In genomic region chr2:216671081-216671411, GRCh38 we compare ENCODE assay signal across 21 cellular contexts. TPM values are rescaled to one million over a fixed set of nuclear protein-coding genes. Genes with fewer than 3 reads are reported as not detected.
DNase-seq lines count a peak whose midpoint lies in the region; ATAC-seq and TF ChIP-seq lines count a peak whose summit lies in the region.
"Had no signal": no experiment of that assay in that cellular context is flagged by ENCODE, and none has a peak within 500 bp of the region (broad histone marks: within the 10 kb centered on the region; RNA-seq: fewer than 3 reads in every experiment).

No MANE protein-coding gene starts in this region.

- H3K79me1 ChIP-seq in IMR-90 (ENCODE audit: low read depth in 1 of 2, low read length in 2 of 2) = 0 out of 4 replicates have a peak, but pooled peaks cover 0 to 5% of the 10 kb centered on the region in 2 experiments

- H3K36me3 Mint-ChIP-seq in nephron progenitor cell (ENCODE audit: low read depth) = peaks cover 32% of the 10 kb centered on the region
- H3K36me3 Mint-ChIP-seq: CD14-positive monocyte had no signal

- H3K18ac ChIP-seq in IMR-90 (ENCODE audit: low read depth, low read length) = no peak overlapping the region

- no peaks in the 10 kb centered on the region for H3K9me2 ChIP-seq in SK-N-SH

- dilution Hi-C loops in IMR-90 (cut with HindIII; ENCODE audit: low sequenced_read_pairs, unreplicated experiment) = loop anchor here (25.0 kb wide), 1 partner anchor 159 kb away; no protein-coding TSS in a partner anchor

- H3K27me3 Mint-ChIP-seq in nephron progenitor cell (ENCODE audit: low read depth, poor library complexity) = peaks cover 14% of the 10 kb centered on the region

- no peak overlapping the region for H4K91ac ChIP-seq in IMR-90 (ENCODE audit: insufficient read depth, low read depth, low read length)

- no peak overlapping the region for H2AK5ac ChIP-seq in IMR-90 (ENCODE audit: low read depth, low read length)

- BruUV-seq in IMR-90 (replicated peaks; lab: Mats Ljungman, UMichigan) = no TSS peak

- H3K4me2 ChIP-seq in IMR-90 (ENCODE audit: low read depth, low read length) (no peak overlapping the region), SK-N-SH (no peak overlapping the region)
- H3K4me2 ChIP-seq: A549 had no signal

- POLR2A ChIA-PET in AG04450 (lab: Yijun Ruan, JAX) = no interaction called here
- POLR2A ChIA-PET in IMR-90 (lab: Charles Lee; ENCODE audit: unreplicated experiment) = no interaction called here
- POLR2A ChIA-PET in SK-N-SH (lab: Yijun Ruan, JAX) = no interaction called here

- no peak overlapping the region for H3K4me3 Mint-ChIP-seq in nephron progenitor cell
- H3K4me3 Mint-ChIP-seq: CD14-positive monocyte, IgD-negative memory B cell had no signal

- peaks cover 3% of the 10 kb centered on the region for H3F3A ChIP-seq in SK-N-SH (replicated peaks; ENCODE audit: insufficient read depth)

- no peaks in the 10 kb centered on the region for H3K9me3 Mint-ChIP-seq in nephron progenitor cell
- H3K9me3 Mint-ChIP-seq: IgD-negative memory B cell had no signal

- WGBS in IMR-90 (ENCODE audit: extremely low coverage in 2 of 2, insufficient read length in 1 of 2), 2 experiments = 80% methylated on average over 8 of the region's 11 CpGs; no CpG with 5 or more reads in 1 of the 2 experiments
- 82% methylated on average over 4 of the region's 11 CpGs for WGBS in SK-N-SH (ENCODE audit: low lambda C conversion rate)

- intact Hi-C loops in IMR-90 (cut with micrococcal nuclease) (no loop called here), breast epithelium (cut with DNase I; ENCODE audit: low total_unique reads) (no loop called here)

- H2AK9ac ChIP-seq in IMR-90 (replicated peaks; ENCODE audit: low read depth, low read length, poor library complexity) = peak overlapping the region; percentile 58

- H3K27me3 ChIP-seq in AG04450 (ENCODE audit: control insufficient read depth, insufficient read depth, low read length) = no peaks in the 10 kb centered on the region
- no peaks in the 10 kb centered on the region for H3K27me3 ChIP-seq in IMR-90 (ENCODE audit: control insufficient read depth, insufficient read depth, low read length)
- H3K27me3 ChIP-seq in skeletal muscle tissue (ENCODE audit: control insufficient read depth in 3 of 3, insufficient read depth in 3 of 3, low read length in 3 of 3) = no peaks in the 10 kb centered on the region
- no peaks in the 10 kb centered on the region for H3K27me3 ChIP-seq in SK-N-SH (ENCODE audit: insufficient read depth)
- no peaks in the 10 kb centered on the region for H3K27me3 ChIP-seq in breast epithelium

- no peak overlapping the region for H2BK15ac ChIP-seq in IMR-90 (ENCODE audit: low read depth, low read length)

- no peak overlapping the region for H4K5ac ChIP-seq in IMR-90 (ENCODE audit: low read depth, low read length)

- H2BK120ac ChIP-seq in IMR-90 (ENCODE audit: low read depth, low read length) = no peak overlapping the region

- TF ChIP-seq POLR2A in IMR-90 (IDR thresholded peaks at IDR 0.05; ENCODE audit: low read depth, low read length) = no peak
- TF ChIP-seq POLR2A in breast epithelium (IDR thresholded peaks at IDR 0.05) = no peak

- in situ Hi-C loops in IMR-90 (cut with MboI; ENCODE audit: low sequenced_read_pairs) = no loop called here

- H2BK20ac ChIP-seq in IMR-90 (ENCODE audit: low read depth, low read length) = no peak overlapping the region

- no peak for TF ChIP-seq CTCF in AG04450 (IDR thresholded peaks at IDR 0.05; ENCODE audit: low read depth, low read length)
- TF ChIP-seq CTCF in IMR-90 (conservative IDR thresholded peaks at IDR 0.05; ENCODE audit: low read depth, low read length) = no peak
- no peak for TF ChIP-seq CTCF in nephron progenitor cell (IDR thresholded peaks at IDR 0.05)
- no peak for TF ChIP-seq CTCF in SK-N-SH (IDR thresholded peaks at IDR 0.05)
- no peak for TF ChIP-seq CTCF in breast epithelium (IDR thresholded peaks at IDR 0.05)

- H3K27ac ChIP-seq in AG04450 (ENCODE audit: low read depth, low read length) (peak overlapping the region; percentile 61), IMR-90 (ENCODE audit: insufficient read depth, low read length) (no peak overlapping the region), skeletal muscle tissue (ENCODE audit: low read depth, low read length) (peak overlapping the region; percentile 1), SK-N-SH (ENCODE audit: low read depth in 2 of 2, low read length in 1 of 2) (no peak overlapping the region), breast epithelium (no peak overlapping the region)
- H3K27ac ChIP-seq: A549 had no signal

- H2BK5ac ChIP-seq in IMR-90 (ENCODE audit: low read depth, low read length, poor library complexity, severe bottlenecking) = no peak overlapping the region

- peak; percentile 34 for ATAC-seq in IMR-90 (ENCODE audit: low read depth)
- ATAC-seq: A549 had no signal

- peak overlapping the region; percentile 70 for H3K27ac Mint-ChIP-seq in nephron progenitor cell
- H3K27ac Mint-ChIP-seq: IgD-negative memory B cell had no signal

- H4K20me1 ChIP-seq in IMR-90 (ENCODE audit: insufficient read depth, low read length) (peaks cover 61% of the 10 kb centered on the region), SK-N-SH (ENCODE audit: insufficient read depth) (no peaks in the 10 kb centered on the region)

- TF ChIP-seq EP300 in SK-N-SH (IDR thresholded peaks at IDR 0.05; ENCODE audit: borderline replicate concordance in 1 of 2, low read depth in 1 of 2, low read length in 1 of 2) = no peak

- 0 out of 2 replicates have a peak, but pooled peaks cover 4% of the 10 kb centered on the region for H3K9me1 ChIP-seq in IMR-90 (ENCODE audit: insufficient read depth, low read length)

- no peak overlapping the region for H3K14ac ChIP-seq in IMR-90 (replicated peaks; ENCODE audit: low read depth, low read length)

- CTCF ChIA-PET in AG04450 (lab: Charles Lee) = no interaction called here
- CTCF ChIA-PET in IMR-90 (lab: Yijun Ruan, JAX) = interaction anchor here (10.0 kb wide), 1 partner anchor 153 kb away, joined by 88 read pairs; no protein-coding TSS in a partner anchor
- CTCF ChIA-PET in SK-N-SH (lab: Yijun Ruan, JAX) = interaction anchor here (1.1 to 24.7 kb wide), 5 partner anchors 12 to 1085 kb away, joined by 4 to 614 read pairs (median 4); no protein-coding TSS in a partner anchor

- H4K8ac ChIP-seq in IMR-90 (ENCODE audit: low read depth in 2 of 2, low read length in 2 of 2) = no peak overlapping the region

- no peak for DNase-seq in AG04450 (ENCODE audit: low read depth, low spot score)
- peak; percentile 77 for DNase-seq in IMR-90
- no peak for DNase-seq in nephron progenitor cell
- DNase-seq in stimulated activated CD4-positive, alpha-beta T cell treated with anti-CD3 and anti-CD28 coated beads, Interleukin-4, amount 100 ng/mL, for 24 hours = no peak
- DNase-seq in SK-N-SH = no peak
- no peak for DNase-seq in amniotic stem cell (lab: John Stamatoyannopoulos, UW)
- no peak for DNase-seq in breast epithelium (ENCODE audit: low spot score in 2 of 2)
- DNase-seq: Caco-2, Kasumi-1, MM.1S, NCI-H1105, NCI-H187, NCI-H226, NCI-H526, SIG-M5 had no signal

- TF ChIP-seq RAD21 in IMR-90 (IDR thresholded peaks at IDR 0.05; ENCODE audit: low read length) (no peak), SK-N-SH (IDR thresholded peaks at IDR 0.05; ENCODE audit: low read length) (no peak)

- H3K23ac ChIP-seq in IMR-90 (ENCODE audit: low read depth, low read length) = no peak overlapping the region

- H3K56ac ChIP-seq in IMR-90 (ENCODE audit: extremely low read depth, insufficient read depth, low read length) = no peak overlapping the region

- no peaks in the 10 kb centered on the region for H3K4me1 ChIP-seq in IMR-90 (ENCODE audit: control insufficient read depth, insufficient read depth, low read length)
- H3K4me1 ChIP-seq in skeletal muscle tissue (ENCODE audit: control insufficient read depth in 3 of 3, insufficient read depth in 3 of 3, low read length in 3 of 3) = peaks cover 0 to 14% (median 1%) of the 10 kb centered on the region in 3 donors
- peaks cover 0 to 5% of the 10 kb centered on the region in 2 experiments; a peak in 2 of 4 replicates for H3K4me1 ChIP-seq in SK-N-SH (ENCODE audit: control insufficient read depth in 1 of 2, insufficient read depth in 2 of 2, low read depth in 1 of 2, low read length in 1 of 2)
- peaks cover 0 to 3% of the 10 kb centered on the region in 2 donors for H3K4me1 ChIP-seq in breast epithelium
- H3K4me1 ChIP-seq: A549, Caco-2, HAP-1 had no signal

- no peak overlapping the region for H3K4ac ChIP-seq in IMR-90 (ENCODE audit: low read depth, low read length)

- H3K4me3 ChIP-seq in AG04450 (ENCODE audit: low read depth, low read length) (no peak overlapping the region), IMR-90 (ENCODE audit: insufficient read depth, low read depth, low read length) (no peak overlapping the region), skeletal muscle tissue (ENCODE audit: low read length in 3 of 3) (no peak overlapping the region), SK-N-SH (ENCODE audit: low read depth in 2 of 2, low read length in 1 of 2) (no peak overlapping the region), breast epithelium (no peak overlapping the region)
- H3K4me3 ChIP-seq: A549, HAP-1 had no signal

- H3K9me3 ChIP-seq in AG04450 (ENCODE audit: control insufficient read depth, insufficient read depth, low read length) (no peaks in the 10 kb centered on the region; the same call in 1 of the 2 replicates), IMR-90 (ENCODE audit: control insufficient read depth, insufficient read depth, low read length) (no peaks in the 10 kb centered on the region), skeletal muscle tissue (ENCODE audit: control insufficient read depth in 3 of 3, low read length in 3 of 3) (no peaks in the 10 kb centered on the region), SK-N-SH (no peaks in the 10 kb centered on the region), breast epithelium (no peaks in the 10 kb centered on the region)
- H3K9me3 ChIP-seq: A549, Caco-2, HAP-1 had no signal

- H3K79me2 ChIP-seq in SK-N-SH (ENCODE audit: insufficient read depth) = no peaks in the 10 kb centered on the region

- H3K36me3 ChIP-seq in IMR-90 (ENCODE audit: control insufficient read depth, insufficient read depth, low read length) (peaks cover 31% of the 10 kb centered on the region), skeletal muscle tissue (ENCODE audit: control insufficient read depth in 3 of 3, insufficient read depth in 3 of 3, low read length in 3 of 3) (peaks cover 19 to 29% (median 20%) of the 10 kb centered on the region in 3 donors), SK-N-SH (replicated peaks in 1 of 2; ENCODE audit: control insufficient read depth in 1 of 2, insufficient read depth in 2 of 2, low read length in 1 of 2) (peaks cover 0 to 13% of the 10 kb centered on the region in 2 experiments), breast epithelium (no peaks in the 10 kb centered on the region)
- H3K36me3 ChIP-seq: HAP-1 had no signal

- H3K4me1 Mint-ChIP-seq in nephron progenitor cell = peaks cover 20% of the 10 kb centered on the region
- H3K4me1 Mint-ChIP-seq: CD14-positive monocyte, IgD-negative memory B cell had no signal

- H2AFZ ChIP-seq in IMR-90 (replicated peaks; ENCODE audit: low read length, poor library complexity) (peak overlapping the region; percentile 61), SK-N-SH (ENCODE audit: low read depth) (no peak overlapping the region)

- H3K9ac ChIP-seq in IMR-90 (ENCODE audit: low read depth, low read length) (no peak overlapping the region), skeletal muscle tissue (ENCODE audit: low read depth in 1 of 3, low read length in 3 of 3) (no peak overlapping the region), SK-N-SH (no peak overlapping the region)

RNA-seq across cellular contexts. Expression of gene IGFBP5, which starts 24.3 kb away (rescaled TPM):
- polyA plus RNA-seq in AG04450 (2011; rRNA removed) (3,867 and 4,154 TPM in 2 replicates), IMR-90 (2012; rRNA removed) (1,339 and 1,767 TPM in 2 replicates), SK-N-SH (2012; rRNA removed) (156 and 323 TPM in 2 replicates)
- 2,998 and 3,399 TPM in 2 replicates for polyA minus RNA-seq in AG04450 (2011; rRNA and poly(A)+ RNA removed)
- total RNA-seq in IMR-90 (2012; rRNA removed) (392 and 433 TPM in 2 replicates), skeletal muscle tissue (260 TPM), breast epithelium (1,000 to 10,000 TPM in 1 of 3 donors, 100 to 1,000 TPM in 2; 161 to 1,107 (median 177) TPM)
- polyA plus RNA-seq in IMR-90 (2012; cell fraction: cytosol; rRNA removed) = 847 and 1,056 TPM in 2 replicates
- 732 and 841 TPM in 2 replicates for polyA plus RNA-seq in IMR-90 (2012; cell fraction: nucleus; rRNA removed; ENCODE audit: low replicate concordance)
- 92.2 and 140 TPM in 2 replicates for polyA plus RNA-seq in SK-N-SH (2012; cell fraction: cytosol; rRNA removed)
- polyA plus RNA-seq in SK-N-SH (2012; cell fraction: nucleus; rRNA removed) = 204 and 262 TPM in 2 replicates
- total RNA-seq: OCI-LY7 had no signal
- polyA plus RNA-seq: CD14-positive monocyte, IgD-negative memory B cell had no signal

RNA-seq across cellular contexts. Expression of gene IGFBP2, which starts 37.8 kb away (rescaled TPM):
- polyA plus RNA-seq in AG04450 (2011; rRNA removed) = 25.2 and 41.7 TPM in 2 replicates
- 4.3 and 8.8 TPM in 2 replicates for polyA minus RNA-seq in AG04450 (2011; rRNA and poly(A)+ RNA removed)
- total RNA-seq in IMR-90 (2012; rRNA removed) = 33.5 and 36.7 TPM in 2 replicates
- polyA plus RNA-seq in IMR-90 (2012; rRNA removed) = 236 and 257 TPM in 2 replicates
- polyA plus RNA-seq in IMR-90 (2012; cell fraction: cytosol; rRNA removed) = 205 and 355 TPM in 2 replicates
- polyA plus RNA-seq in IMR-90 (2012; cell fraction: nucleus; rRNA removed; ENCODE audit: low replicate concordance) = 73.3 and 119 TPM in 2 replicates
- total RNA-seq in skeletal muscle tissue = 99.7 TPM
- polyA plus RNA-seq in SK-N-SH (2012; rRNA removed) = 668 and 695 TPM in 2 replicates
- 286 and 490 TPM in 2 replicates for polyA plus RNA-seq in SK-N-SH (2012; cell fraction: cytosol; rRNA removed)
- 566 and 589 TPM in 2 replicates for polyA plus RNA-seq in SK-N-SH (2012; cell fraction: nucleus; rRNA removed)
- total RNA-seq in breast epithelium = 100 to 1,000 TPM in 2 of 3 donors, 10 to 100 TPM in 1; 16.0 to 131 (median 115) TPM
- polyA plus RNA-seq: CD14-positive monocyte, IgD-negative memory B cell had no signal

Comparison
In these comparisons a context has a peak if more than half of its experiments do, and no peak if none do; other contexts are left out.
1. H3K27ac ChIP-seq: peak in AG04450 (single experiment) and skeletal muscle tissue (single experiment); none in IMR-90 (single experiment), SK-N-SH (0 of 2) and breast epithelium (0 of 2).